ENCODE assay signal across 10 cellular contexts in the genomic region with DNA sequence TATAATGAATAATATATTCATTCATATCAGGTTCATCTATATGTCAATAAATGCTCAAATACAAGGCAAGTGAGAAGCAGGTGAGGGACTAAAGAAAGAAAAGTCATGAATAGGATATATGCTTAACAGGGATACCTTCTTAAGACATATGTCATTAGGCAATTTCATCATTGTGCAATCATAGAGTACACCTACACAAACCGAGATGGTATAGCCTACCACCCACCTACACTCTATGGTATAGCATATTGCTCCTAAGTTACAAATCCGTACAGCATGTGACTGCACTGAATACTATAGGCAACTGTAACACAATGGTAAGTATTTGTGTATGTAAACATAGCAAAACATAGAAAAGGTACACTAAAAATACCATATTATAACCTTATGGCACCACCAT.
"Had no signal": no experiment of that assay in that cellular context is flagged by ENCODE, and none has a peak within 500 bp of the region (broad histone marks: within the 10 kb centered on the region; RNA-seq: fewer than 3 reads in every experiment).

No MANE protein-coding gene starts in this region.

- H2AFZ ChIP-seq: GM23338 had no signal

- H3K27ac ChIP-seq: KMS-11 had no signal

- H3K4me3 Mint-ChIP-seq: GM23338, H9, HFFc6 had no signal

- H3K4me2 ChIP-seq: GM23338, KMS-11 had no signal

- H3K27ac Mint-ChIP-seq: GM23338, H9, HFFc6 had no signal

- FAIRE-seq: H1, H54, HTR-8/SVneo had no signal

- H3K4me1 Mint-ChIP-seq: GM23338, H9 had no signal

- H3K4me3 ChIP-seq: GM23338 had no signal

- ATAC-seq: GM23338 had no signal

- DNase-seq: H9, HCEC 1CT, HFFc6, Karpas-422, KBM-7 had no signal

- H3K9ac ChIP-seq: KMS-11 had no signal
